ENCODE assay signal across 1 cellular context in the genomic region with DNA sequence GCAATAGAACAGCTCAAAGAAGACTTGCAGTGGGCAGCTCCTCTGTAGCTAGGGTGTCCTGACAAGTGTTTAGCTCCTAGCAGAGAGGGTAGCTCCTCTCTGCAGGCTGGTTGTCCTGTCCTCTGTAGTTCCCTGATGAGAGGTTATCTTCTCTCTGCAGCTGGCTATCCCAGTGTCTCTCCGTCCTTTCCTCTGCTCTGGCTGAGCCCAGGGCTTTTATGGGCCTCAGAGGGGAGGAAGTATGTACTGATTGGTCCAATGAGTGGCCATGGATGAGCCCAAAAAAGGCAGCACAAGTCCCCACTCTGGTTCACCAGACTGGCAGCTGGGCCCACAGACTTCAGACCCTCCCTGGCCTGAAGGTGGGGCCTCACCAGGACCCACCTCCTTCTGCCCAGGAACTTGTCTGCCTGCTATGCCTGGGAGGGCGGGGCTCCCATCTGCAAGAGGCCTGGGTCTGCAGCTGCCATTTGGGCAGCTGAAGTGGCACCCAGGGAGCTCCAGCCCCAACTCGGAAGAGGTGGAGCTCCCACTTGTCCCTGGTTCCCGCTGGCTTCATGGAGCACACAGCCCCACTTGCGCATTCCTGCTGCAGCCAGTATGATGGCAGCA.
TF ChIP-seq lines count a peak whose summit lies in the region.

No MANE protein-coding gene starts in this region.

TF ChIP-seq in WTC11, 78 proteins besides CTCF, POLR2A, EP300 and RAD21 (continued from another document):
- TF ChIP-seq, protein P1, sequence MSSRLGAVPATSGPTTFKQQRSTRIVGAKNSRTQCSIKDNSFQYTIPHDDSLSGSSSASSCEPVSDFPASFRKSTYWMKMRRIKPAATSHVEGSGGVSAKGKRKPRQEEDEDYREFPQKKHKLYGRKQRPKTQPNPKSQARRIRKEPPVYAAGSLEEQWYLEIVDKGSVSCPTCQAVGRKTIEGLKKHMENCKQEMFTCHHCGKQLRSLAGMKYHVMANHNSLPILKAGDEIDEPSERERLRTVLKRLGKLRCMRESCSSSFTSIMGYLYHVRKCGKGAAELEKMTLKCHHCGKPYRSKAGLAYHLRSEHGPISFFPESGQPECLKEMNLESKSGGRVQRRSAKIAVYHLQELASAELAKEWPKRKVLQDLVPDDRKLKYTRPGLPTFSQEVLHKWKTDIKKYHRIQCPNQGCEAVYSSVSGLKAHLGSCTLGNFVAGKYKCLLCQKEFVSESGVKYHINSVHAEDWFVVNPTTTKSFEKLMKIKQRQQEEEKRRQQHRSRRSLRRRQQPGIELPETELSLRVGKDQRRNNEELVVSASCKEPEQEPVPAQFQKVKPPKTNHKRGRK (CRISPR knock-in tag; IDR thresholded peaks at IDR 0.05; ENCODE audit: borderline replicate concordance): no peak
- TF ChIP-seq RELA (CRISPR knock-in tag; IDR thresholded peaks at IDR 0.05; ENCODE audit: borderline replicate concordance) (no peak), CREM (CRISPR knock-in tag; IDR thresholded peaks at IDR 0.05) (no peak), ZNF416 (CRISPR knock-in tag; IDR thresholded peaks at IDR 0.05) (no peak), ZNF219 (CRISPR knock-in tag; IDR thresholded peaks at IDR 0.05; ENCODE audit: borderline replicate concordance) (no peak), ZNF423 (CRISPR knock-in tag; IDR thresholded peaks at IDR 0.05) (no peak), ETV6 (CRISPR knock-in tag; IDR thresholded peaks at IDR 0.05) (no peak), FOXJ3 (CRISPR knock-in tag; IDR thresholded peaks at IDR 0.05; ENCODE audit: borderline replicate concordance) (no peak), KAT7 (CRISPR knock-in tag; IDR thresholded peaks at IDR 0.05; ENCODE audit: borderline replicate concordance) (no peak), GRHL2 (CRISPR knock-in tag; IDR thresholded peaks at IDR 0.05; ENCODE audit: insufficient replicate concordance, severe bottlenecking) (no peak), ELF4 (CRISPR knock-in tag; IDR thresholded peaks at IDR 0.05; ENCODE audit: low read depth) (no peak)
- TF ChIP-seq, protein P2, sequence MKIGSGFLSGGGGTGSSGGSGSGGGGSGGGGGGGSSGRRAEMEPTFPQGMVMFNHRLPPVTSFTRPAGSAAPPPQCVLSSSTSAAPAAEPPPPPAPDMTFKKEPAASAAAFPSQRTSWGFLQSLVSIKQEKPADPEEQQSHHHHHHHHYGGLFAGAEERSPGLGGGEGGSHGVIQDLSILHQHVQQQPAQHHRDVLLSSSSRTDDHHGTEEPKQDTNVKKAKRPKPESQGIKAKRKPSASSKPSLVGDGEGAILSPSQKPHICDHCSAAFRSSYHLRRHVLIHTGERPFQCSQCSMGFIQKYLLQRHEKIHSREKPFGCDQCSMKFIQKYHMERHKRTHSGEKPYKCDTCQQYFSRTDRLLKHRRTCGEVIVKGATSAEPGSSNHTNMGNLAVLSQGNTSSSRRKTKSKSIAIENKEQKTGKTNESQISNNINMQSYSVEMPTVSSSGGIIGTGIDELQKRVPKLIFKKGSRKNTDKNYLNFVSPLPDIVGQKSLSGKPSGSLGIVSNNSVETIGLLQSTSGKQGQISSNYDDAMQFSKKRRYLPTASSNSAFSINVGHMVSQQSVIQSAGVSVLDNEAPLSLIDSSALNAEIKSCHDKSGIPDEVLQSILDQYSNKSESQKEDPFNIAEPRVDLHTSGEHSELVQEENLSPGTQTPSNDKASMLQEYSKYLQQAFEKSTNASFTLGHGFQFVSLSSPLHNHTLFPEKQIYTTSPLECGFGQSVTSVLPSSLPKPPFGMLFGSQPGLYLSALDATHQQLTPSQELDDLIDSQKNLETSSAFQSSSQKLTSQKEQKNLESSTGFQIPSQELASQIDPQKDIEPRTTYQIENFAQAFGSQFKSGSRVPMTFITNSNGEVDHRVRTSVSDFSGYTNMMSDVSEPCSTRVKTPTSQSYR (CRISPR knock-in tag; IDR thresholded peaks at IDR 0.05): no peak
- TF ChIP-seq, protein P3, sequence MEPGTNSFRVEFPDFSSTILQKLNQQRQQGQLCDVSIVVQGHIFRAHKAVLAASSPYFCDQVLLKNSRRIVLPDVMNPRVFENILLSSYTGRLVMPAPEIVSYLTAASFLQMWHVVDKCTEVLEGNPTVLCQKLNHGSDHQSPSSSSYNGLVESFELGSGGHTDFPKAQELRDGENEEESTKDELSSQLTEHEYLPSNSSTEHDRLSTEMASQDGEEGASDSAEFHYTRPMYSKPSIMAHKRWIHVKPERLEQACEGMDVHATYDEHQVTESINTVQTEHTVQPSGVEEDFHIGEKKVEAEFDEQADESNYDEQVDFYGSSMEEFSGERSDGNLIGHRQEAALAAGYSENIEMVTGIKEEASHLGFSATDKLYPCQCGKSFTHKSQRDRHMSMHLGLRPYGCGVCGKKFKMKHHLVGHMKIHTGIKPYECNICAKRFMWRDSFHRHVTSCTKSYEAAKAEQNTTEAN (CRISPR knock-in tag; IDR thresholded peaks at IDR 0.05): no peak
- TF ChIP-seq, protein P4, sequence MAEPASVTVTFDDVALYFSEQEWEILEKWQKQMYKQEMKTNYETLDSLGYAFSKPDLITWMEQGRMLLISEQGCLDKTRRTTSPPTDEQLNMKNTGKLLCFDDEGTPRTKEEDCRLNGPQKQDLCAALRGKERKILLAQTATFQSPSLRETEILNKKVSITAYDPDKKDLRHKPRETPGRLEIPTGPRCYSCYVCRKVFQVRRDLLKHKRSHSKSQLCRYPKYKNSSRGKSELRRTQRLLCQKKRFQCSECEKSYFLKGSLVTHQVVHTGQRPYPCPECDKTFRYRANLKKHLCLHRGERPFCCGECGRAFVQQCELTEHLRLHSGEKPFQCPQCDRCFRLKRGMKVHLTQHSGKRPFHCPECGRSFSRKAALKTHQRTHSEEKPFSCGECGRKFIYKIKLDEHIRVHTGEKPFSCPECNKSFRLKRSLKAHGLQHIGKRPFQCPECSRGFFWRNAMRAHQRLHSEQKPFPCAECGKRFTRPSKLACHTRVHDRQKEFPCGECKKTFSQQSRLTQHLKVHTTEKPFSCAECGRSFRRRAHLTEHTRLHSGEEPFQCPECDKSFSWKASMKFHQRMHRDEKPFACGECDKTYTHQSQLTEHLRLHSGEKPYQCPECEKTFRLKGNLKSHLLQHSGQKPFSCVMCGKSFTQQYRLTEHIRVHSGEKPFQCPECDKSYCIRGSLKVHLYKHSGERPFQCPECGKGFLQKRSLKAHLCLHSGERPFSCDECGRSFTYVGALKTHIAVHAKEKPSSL (CRISPR knock-in tag; conservative IDR thresholded peaks at IDR 0.05): no peak
- TF ChIP-seq, protein P5, sequence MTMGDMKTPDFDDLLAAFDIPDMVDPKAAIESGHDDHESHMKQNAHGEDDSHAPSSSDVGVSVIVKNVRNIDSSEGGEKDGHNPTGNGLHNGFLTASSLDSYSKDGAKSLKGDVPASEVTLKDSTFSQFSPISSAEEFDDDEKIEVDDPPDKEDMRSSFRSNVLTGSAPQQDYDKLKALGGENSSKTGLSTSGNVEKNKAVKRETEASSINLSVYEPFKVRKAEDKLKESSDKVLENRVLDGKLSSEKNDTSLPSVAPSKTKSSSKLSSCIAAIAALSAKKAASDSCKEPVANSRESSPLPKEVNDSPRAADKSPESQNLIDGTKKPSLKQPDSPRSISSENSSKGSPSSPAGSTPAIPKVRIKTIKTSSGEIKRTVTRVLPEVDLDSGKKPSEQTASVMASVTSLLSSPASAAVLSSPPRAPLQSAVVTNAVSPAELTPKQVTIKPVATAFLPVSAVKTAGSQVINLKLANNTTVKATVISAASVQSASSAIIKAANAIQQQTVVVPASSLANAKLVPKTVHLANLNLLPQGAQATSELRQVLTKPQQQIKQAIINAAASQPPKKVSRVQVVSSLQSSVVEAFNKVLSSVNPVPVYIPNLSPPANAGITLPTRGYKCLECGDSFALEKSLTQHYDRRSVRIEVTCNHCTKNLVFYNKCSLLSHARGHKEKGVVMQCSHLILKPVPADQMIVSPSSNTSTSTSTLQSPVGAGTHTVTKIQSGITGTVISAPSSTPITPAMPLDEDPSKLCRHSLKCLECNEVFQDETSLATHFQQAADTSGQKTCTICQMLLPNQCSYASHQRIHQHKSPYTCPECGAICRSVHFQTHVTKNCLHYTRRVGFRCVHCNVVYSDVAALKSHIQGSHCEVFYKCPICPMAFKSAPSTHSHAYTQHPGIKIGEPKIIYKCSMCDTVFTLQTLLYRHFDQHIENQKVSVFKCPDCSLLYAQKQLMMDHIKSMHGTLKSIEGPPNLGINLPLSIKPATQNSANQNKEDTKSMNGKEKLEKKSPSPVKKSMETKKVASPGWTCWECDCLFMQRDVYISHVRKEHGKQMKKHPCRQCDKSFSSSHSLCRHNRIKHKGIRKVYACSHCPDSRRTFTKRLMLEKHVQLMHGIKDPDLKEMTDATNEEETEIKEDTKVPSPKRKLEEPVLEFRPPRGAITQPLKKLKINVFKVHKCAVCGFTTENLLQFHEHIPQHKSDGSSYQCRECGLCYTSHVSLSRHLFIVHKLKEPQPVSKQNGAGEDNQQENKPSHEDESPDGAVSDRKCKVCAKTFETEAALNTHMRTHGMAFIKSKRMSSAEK (CRISPR knock-in tag; IDR thresholded peaks at IDR 0.05; ENCODE audit: borderline replicate concordance): no peak
